ENCODE assay signal across 13 cellular contexts in the genomic region with DNA sequence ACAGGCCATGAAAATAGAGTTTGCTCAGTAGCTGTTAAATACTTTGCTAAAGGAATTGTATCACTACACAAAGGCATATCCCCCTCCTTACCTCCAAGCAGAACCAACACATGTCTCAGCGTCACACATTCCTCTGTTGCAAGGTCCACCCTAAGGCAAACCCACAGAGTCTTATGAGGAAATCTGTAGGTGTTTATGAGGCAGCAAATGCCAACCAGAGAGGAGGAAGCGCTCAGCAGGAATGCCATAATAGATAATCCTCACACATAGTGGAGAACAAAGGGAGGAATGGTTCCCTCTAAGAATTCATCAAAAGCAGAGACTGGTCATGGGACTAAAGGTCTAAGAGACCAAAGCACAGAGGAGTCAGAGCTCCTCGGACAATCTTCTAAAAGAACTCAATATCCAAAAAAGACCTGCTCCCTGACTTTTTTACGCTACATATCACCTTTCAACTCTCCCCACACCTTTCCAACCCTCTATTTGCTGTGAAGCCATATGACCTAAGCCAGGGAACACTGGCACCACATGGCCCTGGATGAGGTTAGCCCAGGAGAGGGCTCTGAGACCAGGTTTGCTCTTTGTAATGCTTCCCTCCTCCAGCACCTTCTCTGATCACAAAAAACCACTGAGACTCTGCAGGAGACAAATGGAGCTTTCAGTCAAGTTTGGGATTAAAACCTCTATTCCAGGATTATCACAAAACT. TPM values are rescaled to one million over a fixed set of nuclear protein-coding genes. Genes with fewer than 3 reads are reported as not detected.
DNase-seq lines count a peak whose midpoint lies in the region; FAIRE-seq and TF ChIP-seq lines count a peak whose summit lies in the region.
"Had no signal": no experiment of that assay in that cellular context is flagged by ENCODE, and none has a peak within 500 bp of the region (broad histone marks: within the 10 kb centered on the region; RNA-seq: fewer than 3 reads in every experiment).

No MANE protein-coding gene starts in this region.

- H3K9me3 ChIP-seq in NT2/D1 (ENCODE audit: insufficient read depth, low read length) = no peaks in the 10 kb centered on the region
- no peaks in the 10 kb centered on the region for H3K9me3 ChIP-seq in trophoblast cell (ENCODE audit: insufficient read depth, low read depth, low read length)

- no peaks in the 10 kb centered on the region for H3K27me3 ChIP-seq in NT2/D1 (ENCODE audit: insufficient read depth, insufficient read length)
- no peaks in the 10 kb centered on the region for H3K27me3 ChIP-seq in trophoblast cell (ENCODE audit: insufficient read depth, low read length)
- H3K27me3 ChIP-seq: brain microvascular endothelial cell had no signal

- H3K27ac ChIP-seq in trophoblast cell (ENCODE audit: low read depth, low read length) = no peak overlapping the region
- H3K27ac ChIP-seq: brain microvascular endothelial cell, KMS-11 had no signal

- peaks cover 13% of the 10 kb centered on the region for H3K36me3 ChIP-seq in NT2/D1 (ENCODE audit: insufficient read depth, insufficient read length, low read length)
- no peaks in the 10 kb centered on the region for H3K36me3 ChIP-seq in trophoblast cell (ENCODE audit: control insufficient read depth in 1 of 2, insufficient read depth in 2 of 2, low read length in 2 of 2)
- H3K36me3 ChIP-seq: brain microvascular endothelial cell had no signal

- no peak overlapping the region for H3K14ac ChIP-seq in trophoblast cell (ENCODE audit: low read length)

- no peak overlapping the region for H4K8ac ChIP-seq in trophoblast cell (ENCODE audit: low read depth, low read length)

- H3K4me1 ChIP-seq in NT2/D1 (ENCODE audit: insufficient read depth, insufficient read length) = no peaks in the 10 kb centered on the region
- peaks cover 8 to 18% of the 10 kb centered on the region in 2 experiments for H3K4me1 ChIP-seq in trophoblast cell (ENCODE audit: control insufficient read depth in 1 of 2, insufficient read depth in 2 of 2, low read length in 2 of 2)

- peaks cover 2% of the 10 kb centered on the region for H3K79me1 ChIP-seq in trophoblast cell (ENCODE audit: low read length)

- H2BK5ac ChIP-seq in trophoblast cell (ENCODE audit: low read depth, low read length, poor library complexity) = no peak overlapping the region

- H3K4ac ChIP-seq in trophoblast cell (ENCODE audit: low read depth, low read length) = no peak overlapping the region

- H3K9ac ChIP-seq in NT2/D1 (ENCODE audit: insufficient read length, low read depth) (no peak overlapping the region), trophoblast cell (ENCODE audit: low read length) (no peak overlapping the region)
- H3K9ac ChIP-seq: KMS-11 had no signal

- FAIRE-seq in GM19239 (lab: Jason Lieb, UNC) = peak; percentile 70

- no peak overlapping the region for H3K23ac ChIP-seq in trophoblast cell (ENCODE audit: low read length)

- H2AFZ ChIP-seq in trophoblast cell (ENCODE audit: insufficient read depth, low read length, poor library complexity) = no peak overlapping the region

- no peak overlapping the region for H3K4me3 ChIP-seq in NT2/D1 (ENCODE audit: insufficient read length, low read depth)
- H3K4me3 ChIP-seq in epithelial cell of proximal tubule (ENCODE audit: low read depth, low read length) = no peak overlapping the region
- H3K4me3 ChIP-seq in trophoblast cell (ENCODE audit: low read depth, low read length) = no peak overlapping the region

- H2AK5ac ChIP-seq in trophoblast cell (ENCODE audit: low read length) = no peak overlapping the region

- no peak overlapping the region for H2BK120ac ChIP-seq in trophoblast cell (ENCODE audit: insufficient read depth, low read length, poor library complexity)

- H3K18ac ChIP-seq in trophoblast cell (ENCODE audit: low read length) = no peak overlapping the region

- H3K4me2 ChIP-seq in trophoblast cell (ENCODE audit: low read length) = no peak overlapping the region
- H3K4me2 ChIP-seq: KMS-11 had no signal

- no peak overlapping the region for H4K91ac ChIP-seq in trophoblast cell (ENCODE audit: low read depth, low read length)

- H2BK12ac ChIP-seq in trophoblast cell (ENCODE audit: low read length) = no peak overlapping the region

- H4K12ac ChIP-seq in trophoblast cell (ENCODE audit: low read depth, low read length) = no peak overlapping the region

- DNase-seq in GM19239 (ENCODE audit: insufficient read length, low spot score) (no peak), NT2/D1 (ENCODE audit: low read depth, low spot score) (peak; percentile 8), epithelial cell of proximal tubule (ENCODE audit: low read depth) (peak; percentile 72), trophoblast cell (peak; percentile 93 to 95), D341Med (ENCODE audit: low spot score) (no peak), NCI-H2196 (lab: John Stamatoyannopoulos, UW; ENCODE audit: unreplicated experiment) (no peak), cerebellar nuclear complex (lab: John Stamatoyannopoulos, UW) (no peak), NCI-H345 treated with DMSO at 0.1 percent for 48 hours (lab: John Stamatoyannopoulos, UW; ENCODE audit: unreplicated experiment) (no peak)
- DNase-seq: brain microvascular endothelial cell; C1 segment of cervical spinal cord; NCI-H1930; NK-92 treated with Interleukin-12 subunit alpha and Interleukin-12 subunit beta, amount 100 ng/mL, for 24 hours had no signal

- H3K79me2 ChIP-seq in trophoblast cell (ENCODE audit: control insufficient read depth, insufficient read depth, low read length, poor library complexity) = peaks cover 2% of the 10 kb centered on the region

- no peak for TF ChIP-seq CTCF in epithelial cell of proximal tubule (conservative IDR thresholded peaks at IDR 0.05; ENCODE audit: low read depth, low read length)

- 100% methylated on average over 1 of the region's 4 CpGs for WGBS in trophoblast cell (ENCODE audit: extremely low coverage, insufficient coverage, insufficient read length)

RNA-seq across cellular contexts. Expression of a gene that starts 7.3 kb away (rescaled TPM):
- 45.4 and 51.3 TPM in 2 replicates for total RNA-seq in epithelial cell of proximal tubule
- 25.2 and 25.5 TPM in 2 replicates for polyA plus RNA-seq in trophoblast cell (2013)

Comparison
In these comparisons a context has a peak if more than half of its experiments do, and no peak if none do; other contexts are left out.
1. DNase-seq: peak in NT2/D1 (single experiment), epithelial cell of proximal tubule (single experiment) and trophoblast cell (2 of 2); none in GM19239 (single experiment), D341Med (single experiment), NCI-H2196 (single experiment), cerebellar nuclear complex (0 of 2) and NCI-H345 treated with DMSO at 0.1 percent for 48 hours (single experiment).